ENCODE assay signal across 18 cellular contexts in genomic region chr10:89395141-89395540, GRCh38. TPM values are rescaled to one million over a fixed set of nuclear protein-coding genes. Genes with fewer than 3 reads are reported as not detected.
DNase-seq lines count a peak whose midpoint lies in the region; ATAC-seq, FAIRE-seq and TF ChIP-seq lines count a peak whose summit lies in the region.
"Had no signal": no experiment of that assay in that cellular context is flagged by ENCODE, and none has a peak within 500 bp of the region (broad histone marks: within the 10 kb centered on the region; RNA-seq: fewer than 3 reads in every experiment).

No MANE protein-coding gene starts in this region.

- TF ChIP-seq POLR2A in GM18505 (IDR thresholded peaks at IDR 0.05; ENCODE audit: borderline replicate concordance, extremely low read depth, insufficient read depth, insufficient read length): no peak

- H3K27ac Mint-ChIP-seq in activated CD4-positive, alpha-beta T cell treated with anti-CD3 and anti-CD28 coated beads, Interleukin-2, amount 10 ng/mL, durations not matched to agents 24 days and 14 days: no peak overlapping the region
- peak overlapping the region; percentile 88 for H3K27ac Mint-ChIP-seq in astrocyte (ENCODE audit: unreplicated experiment)
- H3K27ac Mint-ChIP-seq in naive thymus-derived CD4-positive, alpha-beta T cell: peak overlapping the region in 3 of 9 donors; percentile 40 to 78 (median 72)

- H3K27ac ChIP-seq in ACC112 (ENCODE audit: low read depth, low read length) (no peak overlapping the region), astrocyte (ENCODE audit: low read depth, low read length) (no peak overlapping the region)
- H3K27ac ChIP-seq in naive thymus-derived CD4-positive, alpha-beta T cell (ENCODE audit: low read depth, low read length): no peak overlapping the region
- H3K27ac ChIP-seq: BLaER1 treated with 17β-estradiol and CSF1 and Interleukin-3, amounts not matched to agents 10 nM and 100 nM had no signal

- no peak overlapping the region for H3K4me2 ChIP-seq in astrocyte (ENCODE audit: low read length)

- POLR2A ChIA-PET in naive thymus-derived CD4-positive, alpha-beta T cell (lab: Charles Lee): interaction anchor here (2.3 kb wide), 1 partner anchor 18 kb away, joined by 20 read pairs; the partner anchor contains the start of gene IFIT5

- CTCF ChIA-PET in naive thymus-derived CD4-positive, alpha-beta T cell (lab: Charles Lee): no interaction called here

- H3K36me3 Mint-ChIP-seq in activated CD4-positive, alpha-beta T cell treated with anti-CD3 and anti-CD28 coated beads, Interleukin-2, amount 10 ng/mL, durations not matched to agents 24 days and 14 days (ENCODE audit: low read depth): peaks cover 25% of the 10 kb centered on the region
- H3K36me3 Mint-ChIP-seq in astrocyte (ENCODE audit: low read depth, unreplicated experiment): peaks cover 21% of the 10 kb centered on the region
- H3K36me3 Mint-ChIP-seq in naive thymus-derived CD4-positive, alpha-beta T cell: peaks cover 9 to 38% (median 29%) of the 10 kb centered on the region in 5 donors

- H3K4me1 ChIP-seq in ACC112 (ENCODE audit: control insufficient read depth, insufficient read depth, low read length, unreplicated experiment) (peaks cover 41% of the 10 kb centered on the region), astrocyte (ENCODE audit: insufficient read depth, low read length) (peaks cover 11% of the 10 kb centered on the region)
- H3K4me1 ChIP-seq in naive thymus-derived CD4-positive, alpha-beta T cell (ENCODE audit: control insufficient read depth in 2 of 2, insufficient read depth in 2 of 2, low read length in 2 of 2): peaks cover 14 to 19% of the 10 kb centered on the region in 2 donors

- peaks cover 77% of the 10 kb centered on the region for H3K79me2 ChIP-seq in ACC112 (ENCODE audit: control insufficient read depth, insufficient read depth, low read length, unreplicated experiment)
- no peaks in the 10 kb centered on the region for H3K79me2 ChIP-seq in astrocyte (ENCODE audit: insufficient read depth, low read length)

- H3K9ac ChIP-seq in astrocyte (ENCODE audit: low read length): no peak overlapping the region
- H3K9ac ChIP-seq: BLaER1 treated with 17β-estradiol and CSF1 and Interleukin-3, amounts not matched to agents 10 nM and 100 nM had no signal

- peaks cover 7% of the 10 kb centered on the region for H3K9me3 Mint-ChIP-seq in activated CD4-positive, alpha-beta T cell treated with anti-CD3 and anti-CD28 coated beads, Interleukin-2, amount 10 ng/mL, durations not matched to agents 24 days and 14 days
- no peaks in the 10 kb centered on the region for H3K9me3 Mint-ChIP-seq in astrocyte (ENCODE audit: unreplicated experiment)
- peaks cover 0 to 8% (median 0%) of the 10 kb centered on the region in 11 donors for H3K9me3 Mint-ChIP-seq in naive thymus-derived CD4-positive, alpha-beta T cell
- H3K9me3 Mint-ChIP-seq: IgD-negative memory B cell had no signal

- no peak for DNase-seq in activated CD4-positive, alpha-beta T cell treated with anti-CD3 and anti-CD28 coated beads, Interleukin-2, amount 10 ng/mL, durations not matched to agents 24 days and 14 days
- DNase-seq in activated CD4-positive, alpha-beta T cell treated with anti-CD3 and anti-CD28 coated beads for 48 hours: no peak
- DNase-seq in astrocyte (ENCODE audit: low read depth): no peak
- DNase-seq in naive thymus-derived CD4-positive, alpha-beta T cell: no peak
- no peak for DNase-seq in epidermal melanocyte (ENCODE audit: insufficient read length, low spot score)
- DNase-seq in omental fat pad (ENCODE audit: low spot score): no peak
- DNase-seq: 8988T, COR-L47, HCEC 1CT, NCI-H187 treated with DMSO at 0.1 percent for 48 hours, NCI-H524, SIG-M5 had no signal

- H2AFZ ChIP-seq in ACC112 (ENCODE audit: low read length, unreplicated experiment) (no peak overlapping the region), astrocyte (ENCODE audit: low read depth, low read length) (no peak overlapping the region)

- no peak for FAIRE-seq in astrocyte (lab: Jason Lieb, UNC)

- TF ChIP-seq CTCF in astrocyte (IDR thresholded peaks at IDR 0.05; ENCODE audit: insufficient read depth, low read depth, low read length) (no peak), omental fat pad (IDR thresholded peaks at IDR 0.05) (no peak)

- peak overlapping the region; percentile 64 for H3K4me3 Mint-ChIP-seq in activated CD4-positive, alpha-beta T cell treated with anti-CD3 and anti-CD28 coated beads, Interleukin-2, amount 10 ng/mL, durations not matched to agents 24 days and 14 days
- peak overlapping the region; percentile 96 for H3K4me3 Mint-ChIP-seq in astrocyte (ENCODE audit: unreplicated experiment)
- H3K4me3 Mint-ChIP-seq in naive thymus-derived CD4-positive, alpha-beta T cell: peak overlapping the region; percentile 14 to 95 (median 62)

- H3K27me3 Mint-ChIP-seq in activated CD4-positive, alpha-beta T cell treated with anti-CD3 and anti-CD28 coated beads, Interleukin-2, amount 10 ng/mL, durations not matched to agents 24 days and 14 days: no peaks in the 10 kb centered on the region
- no peaks in the 10 kb centered on the region for H3K27me3 Mint-ChIP-seq in astrocyte (ENCODE audit: low read depth, unreplicated experiment)
- H3K27me3 Mint-ChIP-seq in naive thymus-derived CD4-positive, alpha-beta T cell: peaks cover 0 to 2% (median 0%) of the 10 kb centered on the region in 5 donors
- H3K27me3 Mint-ChIP-seq: IgD-negative memory B cell had no signal

- H3K36me3 ChIP-seq in ACC112 (ENCODE audit: insufficient read depth, low read length): peaks cover 54% of the 10 kb centered on the region
- no peaks in the 10 kb centered on the region for H3K36me3 ChIP-seq in astrocyte (ENCODE audit: insufficient read depth, low read length)
- H3K36me3 ChIP-seq in naive thymus-derived CD4-positive, alpha-beta T cell (ENCODE audit: control insufficient read depth in 2 of 3, insufficient read depth in 3 of 3, low read length in 3 of 3): no peaks in the 10 kb centered on the region

- H3K9me3 ChIP-seq in astrocyte (ENCODE audit: insufficient read depth, low read depth, low read length): no peaks in the 10 kb centered on the region
- H3K9me3 ChIP-seq in naive thymus-derived CD4-positive, alpha-beta T cell (ENCODE audit: control insufficient read depth in 2 of 3, low read length in 3 of 3): no peaks in the 10 kb centered on the region

- H3K4me3 ChIP-seq in ACC112 (ENCODE audit: low read depth, low read length): peak overlapping the region; percentile 96
- H3K4me3 ChIP-seq in astrocyte (ENCODE audit: insufficient read depth, low read depth, low read length): no peak overlapping the region
- H3K4me3 ChIP-seq in naive thymus-derived CD4-positive, alpha-beta T cell (ENCODE audit: low read length): no peak overlapping the region
- H3K4me3 ChIP-seq: BLaER1 treated with 17β-estradiol and CSF1 and Interleukin-3, amounts not matched to agents 10 nM and 100 nM had no signal

- intact Hi-C loops in activated CD4-positive, alpha-beta T cell treated with anti-CD3 and anti-CD28 coated beads, Interleukin-2, amount 10 ng/mL, durations not matched to agents 24 days and 14 days (cut with micrococcal nuclease): no loop called here
- intact Hi-C loops in naive thymus-derived CD4-positive, alpha-beta T cell (cut with micrococcal nuclease): no loop called here

- no peak for ATAC-seq in naive thymus-derived CD4-positive, alpha-beta T cell
- ATAC-seq in GM18505 (IDR thresholded peaks at IDR 0.05; ENCODE audit: unreplicated experiment) (no peak), omental fat pad (ENCODE audit: low FRiP score) (no peak)

- H4K20me1 ChIP-seq in astrocyte (ENCODE audit: insufficient read depth, low read length): no peaks in the 10 kb centered on the region
- H4K20me1 ChIP-seq: BLaER1 treated with 17β-estradiol and CSF1 and Interleukin-3, amounts not matched to agents 10 nM and 100 nM had no signal

- H3K27me3 ChIP-seq in ACC112 (ENCODE audit: insufficient read depth, low read length) (no peaks in the 10 kb centered on the region), astrocyte (ENCODE audit: insufficient read depth, low read length) (no peaks in the 10 kb centered on the region)
- H3K27me3 ChIP-seq in naive thymus-derived CD4-positive, alpha-beta T cell (ENCODE audit: control insufficient read depth in 2 of 2, insufficient read depth in 2 of 2, low read length in 2 of 2): no peaks in the 10 kb centered on the region
- H3K27me3 ChIP-seq: BLaER1 treated with 17β-estradiol and CSF1 and Interleukin-3, amounts not matched to agents 10 nM and 100 nM had no signal

- H3K4me1 Mint-ChIP-seq in activated CD4-positive, alpha-beta T cell treated with anti-CD3 and anti-CD28 coated beads, Interleukin-2, amount 10 ng/mL, durations not matched to agents 24 days and 14 days: peaks cover 38% of the 10 kb centered on the region
- peaks cover 30% of the 10 kb centered on the region for H3K4me1 Mint-ChIP-seq in astrocyte (ENCODE audit: low read depth, unreplicated experiment)
- peaks cover 20 to 76% (median 57%) of the 10 kb centered on the region in 7 donors for H3K4me1 Mint-ChIP-seq in naive thymus-derived CD4-positive, alpha-beta T cell

RNA-seq across cellular contexts. Expression of gene IFIT1, which starts 2.7 kb away (rescaled TPM):
- 0.58 and 1.0 TPM in 2 replicates for total RNA-seq in activated CD4-positive, alpha-beta T cell treated with anti-CD3 and anti-CD28 coated beads, Interleukin-2, amount 10 ng/mL, durations not matched to agents 24 days and 14 days
- total RNA-seq in astrocyte (335 and 375 TPM in 2 replicates), omental fat pad (10 to 100 TPM in 2 of 4 donors, 1 to 10 TPM in 2; 8.1 to 30.9 (median 11.6) TPM)
- 10 to 100 TPM in 1 of 5 experiments, 1 to 10 TPM in 4; 1.7 to 15.7 (median 6.5) TPM for total RNA-seq in naive thymus-derived CD4-positive, alpha-beta T cell
- polyA plus RNA-seq in naive thymus-derived CD4-positive, alpha-beta T cell: 10 to 100 TPM in 1 of 2 donors, 1 to 10 TPM in 1; 4.7 to 16.5 TPM

RNA-seq across cellular contexts. Expression of gene IFIT1B, which starts 17.3 kb away (rescaled TPM):
- total RNA-seq in activated CD4-positive, alpha-beta T cell treated with anti-CD3 and anti-CD28 coated beads, Interleukin-2, amount 10 ng/mL, durations not matched to agents 24 days and 14 days: not detected in 2 replicates
- not detected in 2 replicates for total RNA-seq in astrocyte
- not detected for total RNA-seq in naive thymus-derived CD4-positive, alpha-beta T cell
- polyA plus RNA-seq in naive thymus-derived CD4-positive, alpha-beta T cell: under 1 TPM in 1 of 2 donors, not detected in 1; 0.44 TPM
- total RNA-seq in omental fat pad: not detected
- total RNA-seq: HT-29, LHCN-M2 had no signal
- polyA plus RNA-seq: IgD-negative memory B cell had no signal

RNA-seq across cellular contexts. Expression of gene IFIT5, which starts 19.2 kb away (rescaled TPM):
- total RNA-seq in activated CD4-positive, alpha-beta T cell treated with anti-CD3 and anti-CD28 coated beads, Interleukin-2, amount 10 ng/mL, durations not matched to agents 24 days and 14 days: 8.5 and 9.5 TPM in 2 replicates
- total RNA-seq in astrocyte (42.9 and 44.7 TPM in 2 replicates), omental fat pad (10 to 100 TPM in 3 of 4 donors, 1 to 10 TPM in 1; 6.9 to 32.8 (median 17.3) TPM)
- total RNA-seq in naive thymus-derived CD4-positive, alpha-beta T cell: 10 to 100 TPM; 13.1 to 34.0 (median 24.8) TPM
- polyA plus RNA-seq in naive thymus-derived CD4-positive, alpha-beta T cell: 10 to 100 TPM; 13.0 to 15.1 TPM

Comparison
In these comparisons a context has a peak if more than half of its experiments do, and no peak if none do; other contexts are left out.
1. RNA of gene IFIT1, which starts 2.7 kb away (total RNA-seq): 335 to 375 TPM in astrocyte; 8.1 to 30.9 TPM in omental fat pad, 1.7 to 15.7 TPM in naive thymus-derived CD4-positive, alpha-beta T cell and 0.58 to 1.0 TPM in activated CD4-positive, alpha-beta T cell treated with anti-CD3 and anti-CD28 coated beads, Interleukin-2, amount 10 ng/mL, durations not matched to agents 24 days and 14 days; every median in the first group is over 10 times any median in the second.
2. Peak in every context shown above with its lines, with median percentiles within 50 percentile points of each other: H3K4me3 Mint-ChIP-seq.